In genomic region chr13:33494596-33495214, GRCh38 we compare ENCODE assay signal across 9 cellular contexts.
DNase-seq lines count a peak whose midpoint lies in the region; TF ChIP-seq lines count a peak whose summit lies in the region.
"Had no signal": no experiment of that assay in that cellular context is flagged by ENCODE, and none has a peak within 500 bp of the region (broad histone marks: within the 10 kb centered on the region; RNA-seq: fewer than 3 reads in every experiment).

No MANE protein-coding gene starts in this region.

- no peak overlapping the region for H3K4me3 Mint-ChIP-seq in osteocyte (ENCODE audit: unreplicated experiment)

- no peaks in the 10 kb centered on the region for H3K27me3 Mint-ChIP-seq in osteocyte (ENCODE audit: unreplicated experiment)

- TF ChIP-seq CTCF in osteocyte (IDR thresholded peaks at IDR 0.05) = no peak

- H3K9me3 Mint-ChIP-seq in osteocyte (ENCODE audit: unreplicated experiment) = no peaks in the 10 kb centered on the region

- no peaks in the 10 kb centered on the region for H3K36me3 Mint-ChIP-seq in osteocyte (ENCODE audit: unreplicated experiment)

- peaks cover 58% of the 10 kb centered on the region for H3K4me1 Mint-ChIP-seq in osteocyte (ENCODE audit: unreplicated experiment)

- peak; percentile 88 for DNase-seq in GDM1 (lab: John Stamatoyannopoulos, UW)
- peak; percentile 88 for DNase-seq in RKO (ENCODE audit: low spot score)
- peak; percentile 38 for DNase-seq in fibroblast of gingiva (ENCODE audit: low read depth)
- DNase-seq in osteocyte (ENCODE audit: extremely low spot score, unreplicated experiment) = no peak
- DNase-seq in pons (ENCODE audit: low spot score) = no peak
- DNase-seq in NCI-H187 (lab: John Stamatoyannopoulos, UW) = no peak
- DNase-seq in GF-D8 (lab: John Stamatoyannopoulos, UW) = no peak
- DNase-seq in KG1 (lab: John Stamatoyannopoulos, UW) = no peak
- DNase-seq: Peyer's patch had no signal

- peak overlapping the region; percentile 83 for H3K27ac Mint-ChIP-seq in osteocyte (ENCODE audit: unreplicated experiment)

Comparison
In these comparisons a context has a peak if more than half of its experiments do, and no peak if none do; other contexts are left out.
1. DNase-seq: peak in GDM1 (single experiment), RKO (single experiment) and fibroblast of gingiva (single experiment); none in osteocyte (single experiment), pons (single experiment), NCI-H187 (0 of 2), GF-D8 (single experiment) and KG1 (single experiment).